Comparison of ENCODE assay signal across 21 cellular contexts in the genomic region with DNA sequence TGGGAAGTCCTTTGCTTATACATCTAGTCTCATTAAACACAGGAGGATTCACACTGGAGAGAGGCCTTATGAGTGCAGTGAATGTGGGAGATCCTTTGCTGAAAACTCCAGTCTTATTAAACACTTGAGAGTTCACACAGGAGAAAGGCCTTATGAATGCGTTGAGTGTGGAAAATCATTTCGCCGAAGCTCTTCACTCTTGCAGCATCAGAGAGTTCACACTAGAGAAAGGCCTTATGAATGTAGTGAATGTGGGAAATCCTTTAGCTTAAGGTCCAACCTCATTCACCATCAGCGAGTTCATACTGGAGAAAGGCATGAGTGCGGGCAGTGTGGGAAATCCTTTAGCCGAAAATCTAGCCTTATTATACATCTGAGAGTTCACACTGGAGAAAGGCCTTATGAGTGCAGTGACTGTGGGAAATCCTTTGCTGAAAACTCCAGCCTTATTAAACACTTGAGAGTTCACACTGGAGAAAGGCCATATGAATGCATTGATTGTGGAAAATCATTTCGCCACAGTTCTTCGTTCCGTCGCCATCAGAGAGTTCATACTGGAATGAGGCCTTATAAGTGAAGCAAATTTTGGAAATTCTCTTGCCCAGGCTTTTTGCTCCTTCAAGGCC. TPM values are rescaled to one million over a fixed set of nuclear protein-coding genes. Genes with fewer than 3 reads are reported as not detected.
A peak's percentile ranks its signal among the peaks of the same experiment; 100 is the strongest.
DNase-seq lines count a peak whose midpoint lies in the region; ATAC-seq and TF ChIP-seq lines count a peak whose summit lies in the region.
"Had no signal": no experiment of that assay in that cellular context is flagged by ENCODE, and none has a peak within 500 bp of the region (broad histone marks: within the 10 kb centered on the region; RNA-seq: fewer than 3 reads in every experiment).

No MANE protein-coding gene starts in this region.

- TF ChIP-seq POLR2A in tibial nerve (IDR thresholded peaks at IDR 0.05): no peak

- TF ChIP-seq CTCF in CD4-positive, alpha-beta T cell (IDR thresholded peaks at IDR 0.05): no peak
- TF ChIP-seq CTCF in PC-9 (conservative IDR thresholded peaks at IDR 0.05) (no peak), endothelial cell (IDR thresholded peaks at IDR 0.05; ENCODE audit: unreplicated experiment) (no peak), osteoblast (IDR thresholded peaks at IDR 0.05; ENCODE audit: extremely low read depth, low read depth, low read length) (no peak), tibial nerve (IDR thresholded peaks at IDR 0.05) (no peak)

- peaks cover 65% of the 10 kb centered on the region for H3K36me3 ChIP-seq in PC-9 (ENCODE audit: low read depth)
- H3K36me3 ChIP-seq in osteoblast (ENCODE audit: insufficient read depth, low read length): peaks cover 50% of the 10 kb centered on the region
- H3K36me3 ChIP-seq in tibial nerve: peaks cover 0 to 99% (median 45%) of the 10 kb centered on the region in 3 donors

- WGBS in tibial nerve, 2 donors: 96 to 98% methylated on average over 10 of the region's 10 CpGs

- no peak overlapping the region for H3K27ac ChIP-seq in CD4-positive, alpha-beta T cell (ENCODE audit: low read depth, low read length)
- H3K27ac ChIP-seq in PC-9: no peak overlapping the region
- no peak overlapping the region for H3K27ac ChIP-seq in osteoblast (ENCODE audit: low read depth, low read length)
- no peak overlapping the region for H3K27ac ChIP-seq in tibial nerve
- H3K27ac ChIP-seq: HL-60, KMS-11 had no signal

- H3F3A ChIP-seq in PC-9 (ENCODE audit: insufficient read depth, low read depth): peaks cover 7% of the 10 kb centered on the region; the same call in 1 of the 2 replicates

- H3K4me3 ChIP-seq in PC-9 (0 out of 2 replicates have a peak overlapping the region, but pooled peaks have one; percentile 17), osteoblast (ENCODE audit: insufficient read depth, low read length) (peak overlapping the region; percentile 19), tibial nerve (no peak overlapping the region)

- peaks cover 8% of the 10 kb centered on the region for H3K4me1 Mint-ChIP-seq in CD4-positive, alpha-beta T cell (ENCODE audit: low read depth)
- no peaks in the 10 kb centered on the region for H3K4me1 Mint-ChIP-seq in endothelial cell (ENCODE audit: unreplicated experiment)

- no peak overlapping the region for H3K4me2 ChIP-seq in PC-9
- H3K4me2 ChIP-seq in osteoblast (ENCODE audit: insufficient read depth, low read length): no peak overlapping the region
- H3K4me2 ChIP-seq: KMS-11 had no signal

- H3K9me2 ChIP-seq in PC-9 (ENCODE audit: insufficient read depth): no peaks in the 10 kb centered on the region

- H3K36me3 Mint-ChIP-seq in CD4-positive, alpha-beta T cell (ENCODE audit: low read depth): peaks cover 89% of the 10 kb centered on the region
- peaks cover 42% of the 10 kb centered on the region for H3K36me3 Mint-ChIP-seq in endothelial cell (ENCODE audit: low read depth, unreplicated experiment)

- no TSS peak for BruUV-seq in PC-9 (replicated peaks; lab: Mats Ljungman, UMichigan)

- peaks cover 92% of the 10 kb centered on the region for H3K9me3 ChIP-seq in CD4-positive, alpha-beta T cell (ENCODE audit: control insufficient read depth, low read length)
- H3K9me3 ChIP-seq in PC-9 (ENCODE audit: insufficient read depth, low read depth) (peaks cover 39% of the 10 kb centered on the region), osteoblast (ENCODE audit: low read depth, low read length) (peaks cover 30% of the 10 kb centered on the region), tibial nerve (peaks cover 3 to 100% (median 51%) of the 10 kb centered on the region in 4 donors)

- intact Hi-C loops in CD4-positive, alpha-beta T cell (cut with DNase I, micrococcal nuclease): no loop called here
- intact Hi-C loops in PC-9 (cut with micrococcal nuclease; ENCODE audit: unreplicated experiment): no loop called here

- H3K27me3 Mint-ChIP-seq in CD4-positive, alpha-beta T cell: no peaks in the 10 kb centered on the region
- peaks cover 2% of the 10 kb centered on the region for H3K27me3 Mint-ChIP-seq in endothelial cell (ENCODE audit: unreplicated experiment)

- DNase-seq in CD4-positive, alpha-beta T cell: no peak
- no peak for DNase-seq in PC-9
- no peak for DNase-seq in endothelial cell (ENCODE audit: low spot score)
- no peak for DNase-seq in osteoblast (ENCODE audit: insufficient read length, low spot score, missing footprints)
- no peak for DNase-seq in tibial nerve (ENCODE audit: low spot score in 2 of 2)
- DNase-seq in hypothalamus (lab: John Stamatoyannopoulos, UW): no peak
- no peak for DNase-seq in COLO668 (lab: John Stamatoyannopoulos, UW; ENCODE audit: unreplicated experiment)
- DNase-seq: C1 segment of cervical spinal cord, EL, GF-D8, NCI-H1694, NCI-H2081, NCI-H2171 treated with DMSO at 0.1 percent for 48 hours, NCI-H446, NCI-H526, OCI-M1, SHP77 had no signal

- no peak for ATAC-seq in CD4-positive, alpha-beta T cell (ENCODE audit: poor library complexity)
- ATAC-seq in HG02973 (IDR thresholded peaks at IDR 0.05; ENCODE audit: unreplicated experiment): no peak

- no peak overlapping the region for H2AFZ ChIP-seq in PC-9
- H2AFZ ChIP-seq in osteoblast (ENCODE audit: low read length): no peak overlapping the region

- peaks cover 54% of the 10 kb centered on the region for H3K79me2 ChIP-seq in PC-9 (ENCODE audit: low read depth)
- H3K79me2 ChIP-seq in osteoblast (ENCODE audit: insufficient read depth, low read length): peaks cover 71% of the 10 kb centered on the region

- no peak overlapping the region for H3K27ac Mint-ChIP-seq in CD4-positive, alpha-beta T cell
- H3K27ac Mint-ChIP-seq in endothelial cell (ENCODE audit: unreplicated experiment): no peak overlapping the region

- peak overlapping the region; percentile 9 for H3K4me3 Mint-ChIP-seq in CD4-positive, alpha-beta T cell
- H3K4me3 Mint-ChIP-seq in endothelial cell (ENCODE audit: unreplicated experiment): peak overlapping the region; percentile 76

- no peaks in the 10 kb centered on the region for H3K27me3 ChIP-seq in CD4-positive, alpha-beta T cell (ENCODE audit: control insufficient read depth, insufficient read depth, low read length)
- H3K27me3 ChIP-seq in PC-9 (ENCODE audit: insufficient read depth, low read depth) (no peaks in the 10 kb centered on the region), osteoblast (ENCODE audit: insufficient read depth, low read length) (no peaks in the 10 kb centered on the region), tibial nerve (no peaks in the 10 kb centered on the region)

- H3K4me1 ChIP-seq in PC-9 (replicated peaks; ENCODE audit: insufficient read depth) (no peaks in the 10 kb centered on the region), osteoblast (ENCODE audit: insufficient read depth, low read length) (no peaks in the 10 kb centered on the region), tibial nerve (no peaks in the 10 kb centered on the region)

- TF ChIP-seq EP300 in tibial nerve (IDR thresholded peaks at IDR 0.05): no peak

- H4K20me1 ChIP-seq in PC-9 (ENCODE audit: insufficient read depth) (no peaks in the 10 kb centered on the region), osteoblast (ENCODE audit: insufficient read depth, low read length) (peaks cover 7% of the 10 kb centered on the region)

- CTCF ChIA-PET in CD4-positive, alpha-beta T cell (lab: Charles Lee): no interaction called here
- CTCF ChIA-PET in PC-9 (lab: Charles Lee): no interaction called here

- POLR2A ChIA-PET in CD4-positive, alpha-beta T cell (lab: Charles Lee): interaction anchor here (0.5 to 0.8 kb wide), 3 partner anchors 10 to 165 kb away, joined by 3 to 4 read pairs (median 3); partner anchors contain the start of gene ZNF586
- POLR2A ChIA-PET in PC-9 (lab: Charles Lee; ENCODE audit: unreplicated experiment): no interaction called here

- peaks cover 15% of the 10 kb centered on the region for H3K9me3 Mint-ChIP-seq in CD4-positive, alpha-beta T cell
- no peaks in the 10 kb centered on the region for H3K9me3 Mint-ChIP-seq in endothelial cell (ENCODE audit: unreplicated experiment)

RNA-seq across cellular contexts. Expression of gene ZNF586, which starts 9.9 kb away (rescaled TPM):
- total RNA-seq in CD4-positive, alpha-beta T cell: 10 to 100 TPM; 51.1 to 53.4 TPM
- 19.0 and 21.3 TPM in 2 replicates for total RNA-seq in PC-9 (2021)
- 19.6 TPM for total RNA-seq in endothelial cell (ENCODE audit: unreplicated experiment)
- 19.5 and 21.5 TPM in 2 replicates for total RNA-seq in osteoblast
- 10 to 100 TPM in 3 of 4 donors, 1 to 10 TPM in 1; 7.9 to 18.8 (median 13.4) TPM for total RNA-seq in tibial nerve

RNA-seq across cellular contexts. Expression of gene ZNF776, which starts 32.7 kb away (rescaled TPM):
- 10 to 100 TPM; 21.7 to 28.4 TPM for total RNA-seq in CD4-positive, alpha-beta T cell
- total RNA-seq in PC-9 (2021) (16.9 and 17.8 TPM in 2 replicates), endothelial cell (ENCODE audit: unreplicated experiment) (22.6 TPM), osteoblast (15.9 and 16.3 TPM in 2 replicates), tibial nerve (10 to 100 TPM; 10.8 to 18.4 (median 12.6) TPM)

RNA-seq across cellular contexts. Expression of gene ZNF552, which starts 35.4 kb away (rescaled TPM):
- total RNA-seq in CD4-positive, alpha-beta T cell: 10 to 100 TPM; 22.2 to 22.3 TPM
- total RNA-seq in PC-9 (2021): 14.3 and 15.1 TPM in 2 replicates
- total RNA-seq in endothelial cell (ENCODE audit: unreplicated experiment): 7.0 TPM
- 5.8 and 5.9 TPM in 2 replicates for total RNA-seq in osteoblast
- 10 to 100 TPM in 2 of 4 donors, 1 to 10 TPM in 2; 4.2 to 19.5 (median 10.5) TPM for total RNA-seq in tibial nerve

RNA-seq across cellular contexts. Expression of gene ZNF587B, which starts 50.8 kb away (rescaled TPM):
- 10 to 100 TPM; 23.0 to 23.8 TPM for total RNA-seq in CD4-positive, alpha-beta T cell
- total RNA-seq in PC-9 (2021) (21.2 and 25.2 TPM in 2 replicates), endothelial cell (ENCODE audit: unreplicated experiment) (24.5 TPM), osteoblast (21.2 and 24.2 TPM in 2 replicates), tibial nerve (10 to 100 TPM in 2 of 4 donors, 1 to 10 TPM in 2; 8.5 to 14.9 (median 10.1) TPM)

RNA-seq across cellular contexts. Expression of gene ZNF671, which starts 51.9 kb away (rescaled TPM):
- total RNA-seq in CD4-positive, alpha-beta T cell: 10 to 100 TPM; 12.3 to 12.4 TPM
- total RNA-seq in PC-9 (2021) (0.83 and 1.4 TPM in 2 replicates), endothelial cell (ENCODE audit: unreplicated experiment) (12.2 TPM), osteoblast (11.2 TPM in 2 replicates), tibial nerve (1 to 10 TPM; 1.5 to 3.1 (median 2.5) TPM)
- total RNA-seq: HT-29 had no signal

Comparison
In these comparisons a context has a peak if more than half of its experiments do, and no peak if none do; other contexts are left out.
1. H3K4me3 ChIP-seq: peak in PC-9 (single experiment) and osteoblast (single experiment); none in tibial nerve (0 of 4).